In genomic region chr15:61915640-61916039, GRCh38 we compare ENCODE assay signal across 25 cellular contexts.
"Had no signal": no experiment of that assay in that cellular context is flagged by ENCODE, and none has a peak within 500 bp of the region (broad histone marks: within the 10 kb centered on the region; RNA-seq: fewer than 3 reads in every experiment).

No MANE protein-coding gene starts in this region.

- H3K27ac ChIP-seq: body of pancreas, colonic mucosa, epithelial cell of prostate, esophagus squamous epithelium, parathyroid adenoma, spleen, suprapubic skin, tibial artery had no signal

- ATAC-seq: activated CD8-positive, alpha-beta T cell treated with anti-CD3 and anti-CD28 coated beads for 36 hours; activated naive CD4-positive, alpha-beta T cell treated with anti-CD3 and anti-CD28 coated beads, Interleukin-2, amount 50 U/mL, for 72 hours; activated T-cell treated with anti-CD3 and anti-CD28 coated beads, Interleukin-2, amount 50 U/mL, for 4 hours; activated T-helper 17 cell treated with anti-CD3 and anti-CD28 coated beads, Interleukin-2, amount 50 U/mL, for 72 hours; body of pancreas; naive thymus-derived CD8-positive, alpha-beta T cell had no signal

- H3K27me3 ChIP-seq: body of pancreas, colonic mucosa, esophagus squamous epithelium, gastrocnemius medialis, spleen, suprapubic skin, tibial artery had no signal

- DNase-seq: activated B cell treated with CpG ODN at 0.5 μM for 24 hours; activated CD4-positive, alpha-beta T cell treated with anti-CD3 and anti-CD28 coated beads, Interleukin-2, amount 50 U/mL, for 1 hour; activated CD8-positive, alpha-beta T cell treated with anti-CD3 and anti-CD28 coated beads for 36 hours; activated naive CD4-positive, alpha-beta T cell; activated T-cell treated with anti-CD3 and anti-CD28 coated beads, Interleukin-2, amount 50 U/mL, for 4 hours; aorta; body of pancreas; cerebellar nuclear complex; colonic mucosa; effector CD8-positive, alpha-beta T cell; esophagus squamous epithelium; gastrocnemius medialis; glutamatergic neuron; left cardiac atrium; naive thymus-derived CD8-positive, alpha-beta T cell; nucleus accumbens; right cardiac atrium; spleen; stimulated activated naive CD4-positive, alpha-beta T cell; tibial artery had no signal

- H3K4me3 ChIP-seq: body of pancreas, colonic mucosa, esophagus squamous epithelium, gastrocnemius medialis, spleen, suprapubic skin, tibial artery had no signal

- H3K79me2 ChIP-seq: parathyroid adenoma had no signal

- H3K9me3 ChIP-seq: body of pancreas, colonic mucosa, esophagus squamous epithelium, gastrocnemius medialis, spleen, suprapubic skin, tibial artery had no signal

- H3K4me1 ChIP-seq: body of pancreas, colonic mucosa, esophagus squamous epithelium, gastrocnemius medialis, parathyroid adenoma, spleen, suprapubic skin, tibial artery had no signal

- H3K9ac ChIP-seq: parathyroid adenoma had no signal

- H2AFZ ChIP-seq: parathyroid adenoma had no signal
